ENCODE assay signal across 16 cellular contexts in the genomic region with DNA sequence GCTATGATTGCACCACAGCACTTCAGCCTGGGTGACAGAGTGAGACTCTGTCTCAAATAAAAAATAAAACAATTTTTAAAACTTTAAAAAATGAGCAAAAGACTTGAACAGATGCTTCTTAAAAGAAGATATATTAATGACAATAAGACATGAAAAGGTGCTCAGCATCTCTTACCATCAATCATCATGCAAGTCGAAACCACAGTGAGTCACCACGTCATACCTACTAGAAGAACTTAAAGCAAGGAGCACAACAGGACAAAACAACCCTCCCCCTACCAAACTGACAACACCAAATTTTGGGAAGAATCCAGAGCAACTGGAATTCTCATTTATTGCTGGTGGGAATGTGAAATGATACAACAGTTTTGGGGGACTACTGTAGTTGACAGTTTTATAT.
"Had no signal": no experiment of that assay in that cellular context is flagged by ENCODE, and none has a peak within 500 bp of the region (broad histone marks: within the 10 kb centered on the region; RNA-seq: fewer than 3 reads in every experiment).

No MANE protein-coding gene starts in this region.

- H3K27ac ChIP-seq: body of pancreas, neutrophil, right atrium auricular region, tibial nerve had no signal

- DNase-seq: activated B cell treated with CpG ODN at 0.5 μM for 24 hours; activated naive CD4-positive, alpha-beta T cell treated with anti-CD3 and anti-CD28 coated beads, Interleukin-2, amount 10 ng/mL, durations not matched to agents 7 days and 5 days; amniotic stem cell; body of pancreas; effector memory CD4-positive, alpha-beta T cell; erythroblast; hypothalamus; left colon; mucosa of descending colon; naive thymus-derived CD8-positive, alpha-beta T cell; posterior cingulate gyrus; small intestine; stimulated activated naive B cell treated with anti-CD40 and anti-IgM and Interleukin-4, amounts not matched to agents 10 μg/mL and 1 μg/mL and 100 μg/mL, for 72 hours had no signal
